Comparison of ENCODE assay signal across 1 cellular context in the genomic region with DNA sequence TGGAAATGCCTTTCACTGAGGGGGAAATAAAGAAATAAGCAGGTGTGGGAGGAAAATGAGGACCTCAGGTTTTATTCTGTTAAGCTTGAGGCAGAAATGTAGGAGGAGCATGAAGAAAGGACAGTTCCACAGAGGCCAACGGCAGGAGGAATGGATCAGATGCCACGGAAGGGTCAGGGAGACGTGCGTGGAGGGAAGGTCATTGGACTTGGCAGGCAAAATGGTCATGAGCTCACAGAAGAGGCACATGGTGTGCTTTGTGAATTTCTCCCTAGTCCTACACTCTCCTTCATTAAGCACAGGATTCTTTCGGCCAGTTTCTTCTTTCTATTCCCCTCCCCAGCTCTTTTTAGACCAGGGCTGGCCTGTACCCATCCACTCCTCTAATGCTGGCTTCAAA.
TF ChIP-seq lines count a peak whose summit lies in the region.

No MANE protein-coding gene starts in this region.

TF ChIP-seq in IMR-90, 13 proteins besides CTCF, POLR2A, EP300 and RAD21:
- no peak for TF ChIP-seq RFX5 (IDR thresholded peaks at IDR 0.05; ENCODE audit: low read depth, low read length)
- no peak for TF ChIP-seq MAZ (IDR thresholded peaks at IDR 0.05; ENCODE audit: borderline replicate concordance, low read depth, low read length)
- TF ChIP-seq MXI1 (IDR thresholded peaks at IDR 0.05; ENCODE audit: borderline replicate concordance, low read depth, low read length): no peak
- TF ChIP-seq MAFK (IDR thresholded peaks at IDR 0.05; ENCODE audit: low read depth, low read length): no peak
- no peak for TF ChIP-seq CHD1 (IDR thresholded peaks at IDR 0.05; ENCODE audit: low read depth, low read length)
- TF ChIP-seq, protein P1, sequence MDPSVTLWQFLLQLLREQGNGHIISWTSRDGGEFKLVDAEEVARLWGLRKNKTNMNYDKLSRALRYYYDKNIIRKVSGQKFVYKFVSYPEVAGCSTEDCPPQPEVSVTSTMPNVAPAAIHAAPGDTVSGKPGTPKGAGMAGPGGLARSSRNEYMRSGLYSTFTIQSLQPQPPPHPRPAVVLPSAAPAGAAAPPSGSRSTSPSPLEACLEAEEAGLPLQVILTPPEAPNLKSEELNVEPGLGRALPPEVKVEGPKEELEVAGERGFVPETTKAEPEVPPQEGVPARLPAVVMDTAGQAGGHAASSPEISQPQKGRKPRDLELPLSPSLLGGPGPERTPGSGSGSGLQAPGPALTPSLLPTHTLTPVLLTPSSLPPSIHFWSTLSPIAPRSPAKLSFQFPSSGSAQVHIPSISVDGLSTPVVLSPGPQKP (IDR thresholded peaks at IDR 0.05; ENCODE audit: borderline replicate concordance, low read depth, low read length): no peak
- no peak for TF ChIP-seq RCOR1 (IDR thresholded peaks at IDR 0.05; ENCODE audit: insufficient replicate concordance, low read length)
- TF ChIP-seq SMC3 (IDR thresholded peaks at IDR 0.05; ENCODE audit: low read depth, low read length): no peak
- no peak for TF ChIP-seq NFE2L2 (IDR thresholded peaks at IDR 0.05; ENCODE audit: low read depth, low read length)
- no peak for TF ChIP-seq BHLHE40 (IDR thresholded peaks at IDR 0.05; ENCODE audit: low read depth, low read length)
- TF ChIP-seq FOS (IDR thresholded peaks at IDR 0.05; ENCODE audit: low read depth, low read length): no peak
- TF ChIP-seq, protein P2, sequence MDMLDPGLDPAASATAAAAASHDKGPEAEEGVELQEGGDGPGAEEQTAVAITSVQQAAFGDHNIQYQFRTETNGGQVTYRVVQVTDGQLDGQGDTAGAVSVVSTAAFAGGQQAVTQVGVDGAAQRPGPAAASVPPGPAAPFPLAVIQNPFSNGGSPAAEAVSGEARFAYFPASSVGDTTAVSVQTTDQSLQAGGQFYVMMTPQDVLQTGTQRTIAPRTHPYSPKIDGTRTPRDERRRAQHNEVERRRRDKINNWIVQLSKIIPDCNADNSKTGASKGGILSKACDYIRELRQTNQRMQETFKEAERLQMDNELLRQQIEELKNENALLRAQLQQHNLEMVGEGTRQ (IDR thresholded peaks at IDR 0.05; ENCODE audit: low read depth, low read length): no peak
- no peak for TF ChIP-seq CEBPB (IDR thresholded peaks at IDR 0.05; ENCODE audit: low read depth, low read length)
